12 cellular contexts compared by ENCODE assay signal in genomic region chr12:57735198-57735855, GRCh38. TPM values are rescaled to one million over a fixed set of nuclear protein-coding genes. Genes with fewer than 3 reads are reported as not detected.
A peak's percentile ranks its signal among the peaks of the same experiment; 100 is the strongest.
DNase-seq lines count a peak whose midpoint lies in the region; ATAC-seq and TF ChIP-seq lines count a peak whose summit lies in the region.
"Had no signal": no experiment of that assay in that cellular context is flagged by ENCODE, and none has a peak within 500 bp of the region (broad histone marks: within the 10 kb centered on the region; RNA-seq: fewer than 3 reads in every experiment).

No MANE protein-coding gene starts in this region.

- peak overlapping the region; percentile 79 for H2AFZ ChIP-seq in IMR-90 (replicated peaks; ENCODE audit: low read length, poor library complexity)

- ATAC-seq in IMR-90 (ENCODE audit: low read depth) (no peak; the same call in 1 of the 2 replicates), GM18907 (IDR thresholded peaks at IDR 0.05; ENCODE audit: unreplicated experiment) (no peak)
- ATAC-seq in effector memory CD8-positive, alpha-beta T cell (replicated peaks): no peak
- ATAC-seq: gastroesophageal sphincter had no signal

- H3K9me1 ChIP-seq in IMR-90 (ENCODE audit: insufficient read depth, low read length): no peaks in the 10 kb centered on the region

- H3K9me3 Mint-ChIP-seq in activated CD4-positive, alpha-beta T cell treated with anti-CD3 and anti-CD28 coated beads, Interleukin-2, amount 10 ng/mL, durations not matched to agents 24 days and 14 days: no peaks in the 10 kb centered on the region
- H3K9me3 Mint-ChIP-seq in effector memory CD8-positive, alpha-beta T cell: no peaks in the 10 kb centered on the region
- no peaks in the 10 kb centered on the region for H3K9me3 Mint-ChIP-seq in osteocyte (ENCODE audit: unreplicated experiment)

- H3K36me3 ChIP-seq in IMR-90 (ENCODE audit: control insufficient read depth, insufficient read depth, low read length): no peaks in the 10 kb centered on the region
- no peaks in the 10 kb centered on the region for H3K36me3 ChIP-seq in tibial nerve
- H3K36me3 ChIP-seq: gastroesophageal sphincter, tibial artery had no signal

- H3K14ac ChIP-seq in IMR-90 (replicated peaks; ENCODE audit: low read depth, low read length): no peak overlapping the region

- POLR2A ChIA-PET in IMR-90 (lab: Charles Lee; ENCODE audit: unreplicated experiment): interaction anchor here (1.2 kb wide), 1 partner anchor 9 kb away, joined by 3 read pairs; no protein-coding TSS in a partner anchor

- H2BK5ac ChIP-seq in IMR-90 (ENCODE audit: low read depth, low read length, poor library complexity, severe bottlenecking): no peak overlapping the region

- H3K4me1 ChIP-seq in IMR-90 (ENCODE audit: control insufficient read depth, insufficient read depth, low read length) (0 out of 2 replicates have a peak, but pooled peaks cover 3% of the 10 kb centered on the region), tibial nerve (peaks cover 0 to 47% (median 31%) of the 10 kb centered on the region in 4 donors)

- H3K4me3 Mint-ChIP-seq in activated CD4-positive, alpha-beta T cell treated with anti-CD3 and anti-CD28 coated beads, Interleukin-2, amount 10 ng/mL, durations not matched to agents 24 days and 14 days: no peak overlapping the region
- H3K4me3 Mint-ChIP-seq in effector memory CD8-positive, alpha-beta T cell: no peak overlapping the region
- peak overlapping the region; percentile 26 for H3K4me3 Mint-ChIP-seq in osteocyte (ENCODE audit: unreplicated experiment)

- CTCF ChIA-PET in IMR-90 (lab: Yijun Ruan, JAX): interaction anchor here (1.9 kb wide), 1 partner anchor 10 kb away, joined by 6 read pairs; the partner anchor contains the start of gene TSPAN31

- no CpG with 5 or more reads among the region's 8 CpGs for WGBS in IMR-90 (ENCODE audit: extremely low coverage in 2 of 2, insufficient read length in 1 of 2), 2 experiments
- WGBS in tibial nerve, 2 donors: 31 to 39% methylated on average over 8 of the region's 8 CpGs

- TF ChIP-seq POLR2A in IMR-90 (IDR thresholded peaks at IDR 0.05; ENCODE audit: low read depth, low read length) (no peak), tibial nerve (IDR thresholded peaks at IDR 0.05) (no peak)

- H3K79me1 ChIP-seq in IMR-90 (ENCODE audit: low read depth in 1 of 2, low read length in 2 of 2): no peaks in the 10 kb centered on the region

- H4K8ac ChIP-seq in IMR-90 (ENCODE audit: low read depth in 2 of 2, low read length in 2 of 2): no peak overlapping the region

- H3K9ac ChIP-seq in IMR-90 (ENCODE audit: low read depth, low read length): no peak overlapping the region

- no peak for TF ChIP-seq EP300 in tibial nerve (IDR thresholded peaks at IDR 0.05)

- H3K27ac Mint-ChIP-seq in activated CD4-positive, alpha-beta T cell treated with anti-CD3 and anti-CD28 coated beads, Interleukin-2, amount 10 ng/mL, durations not matched to agents 24 days and 14 days: peak overlapping the region; percentile 7
- H3K27ac Mint-ChIP-seq in effector memory CD8-positive, alpha-beta T cell: peak overlapping the region; percentile 75 to 90
- no peak overlapping the region for H3K27ac Mint-ChIP-seq in osteocyte (ENCODE audit: unreplicated experiment)

- H2BK15ac ChIP-seq in IMR-90 (ENCODE audit: low read depth, low read length): no peak overlapping the region

- H3K9me3 ChIP-seq in IMR-90 (ENCODE audit: control insufficient read depth, insufficient read depth, low read length): peaks cover 2% of the 10 kb centered on the region; the same call in 1 of the 2 replicates
- H3K9me3 ChIP-seq in tibial nerve: no peaks in the 10 kb centered on the region
- H3K9me3 ChIP-seq: gastroesophageal sphincter, tibial artery had no signal

- peak overlapping the region; percentile 75; the same call in 1 of the 2 replicates for H3K23ac ChIP-seq in IMR-90 (ENCODE audit: low read depth, low read length)

- dilution Hi-C loops in IMR-90 (cut with HindIII; ENCODE audit: low sequenced_read_pairs, unreplicated experiment): no loop called here

- H3K36me3 Mint-ChIP-seq in activated CD4-positive, alpha-beta T cell treated with anti-CD3 and anti-CD28 coated beads, Interleukin-2, amount 10 ng/mL, durations not matched to agents 24 days and 14 days (ENCODE audit: low read depth): peaks cover 51% of the 10 kb centered on the region
- H3K36me3 Mint-ChIP-seq in effector memory CD8-positive, alpha-beta T cell (ENCODE audit: insufficient read depth): peaks cover 69% of the 10 kb centered on the region
- H3K36me3 Mint-ChIP-seq in osteocyte (ENCODE audit: unreplicated experiment): no peaks in the 10 kb centered on the region

- in situ Hi-C loops in IMR-90 (cut with MboI; ENCODE audit: low sequenced_read_pairs): loop anchor here (10.0 kb wide), 1 partner anchor 151 kb away; no protein-coding TSS in a partner anchor

- peaks cover 21% of the 10 kb centered on the region for H3K4me1 Mint-ChIP-seq in activated CD4-positive, alpha-beta T cell treated with anti-CD3 and anti-CD28 coated beads, Interleukin-2, amount 10 ng/mL, durations not matched to agents 24 days and 14 days
- H3K4me1 Mint-ChIP-seq in effector memory CD8-positive, alpha-beta T cell (ENCODE audit: low read depth in 2 of 2): peaks cover 25 to 30% of the 10 kb centered on the region in 2 donors
- peaks cover 26% of the 10 kb centered on the region for H3K4me1 Mint-ChIP-seq in osteocyte (ENCODE audit: unreplicated experiment)

- no peak overlapping the region for H3K4me2 ChIP-seq in IMR-90 (ENCODE audit: low read depth, low read length)

- intact Hi-C loops in activated CD4-positive, alpha-beta T cell treated with anti-CD3 and anti-CD28 coated beads, Interleukin-2, amount 10 ng/mL, durations not matched to agents 24 days and 14 days (cut with micrococcal nuclease): no loop called here
- intact Hi-C loops in IMR-90 (cut with micrococcal nuclease): loop anchor here (5.0 kb wide), 1 partner anchor 153 kb away; no protein-coding TSS in a partner anchor

- BruUV-seq in IMR-90 (replicated peaks; lab: Mats Ljungman, UMichigan): no TSS peak

- H2AK5ac ChIP-seq in IMR-90 (ENCODE audit: low read depth, low read length): no peak overlapping the region

- H4K20me1 ChIP-seq in IMR-90 (ENCODE audit: insufficient read depth, low read length): 0 out of 2 replicates have a peak, but pooled peaks cover 10% of the 10 kb centered on the region

- no peak overlapping the region for H3K18ac ChIP-seq in IMR-90 (ENCODE audit: low read depth, low read length)

- no peak overlapping the region for H2BK20ac ChIP-seq in IMR-90 (ENCODE audit: low read depth, low read length)

- no peaks in the 10 kb centered on the region for H3K27me3 Mint-ChIP-seq in activated CD4-positive, alpha-beta T cell treated with anti-CD3 and anti-CD28 coated beads, Interleukin-2, amount 10 ng/mL, durations not matched to agents 24 days and 14 days
- H3K27me3 Mint-ChIP-seq in effector memory CD8-positive, alpha-beta T cell: no peaks in the 10 kb centered on the region
- peaks cover 65% of the 10 kb centered on the region for H3K27me3 Mint-ChIP-seq in osteocyte (ENCODE audit: unreplicated experiment)

- no peak for TF ChIP-seq RAD21 in IMR-90 (IDR thresholded peaks at IDR 0.05; ENCODE audit: low read length)

- no peak overlapping the region for H3K56ac ChIP-seq in IMR-90 (ENCODE audit: extremely low read depth, insufficient read depth, low read length)

- TF ChIP-seq CTCF in IMR-90 (conservative IDR thresholded peaks at IDR 0.05; ENCODE audit: low read depth, low read length) (no peak), osteocyte (IDR thresholded peaks at IDR 0.05) (no peak), tibial nerve (IDR thresholded peaks at IDR 0.05) (no peak)

- H2BK120ac ChIP-seq in IMR-90 (ENCODE audit: low read depth, low read length): no peak overlapping the region

- H4K91ac ChIP-seq in IMR-90 (ENCODE audit: insufficient read depth, low read depth, low read length): no peak overlapping the region

- H3K4me3 ChIP-seq in IMR-90 (ENCODE audit: insufficient read depth, low read depth, low read length): no peak overlapping the region
- no peak overlapping the region for H3K4me3 ChIP-seq in tibial nerve

- H3K27ac ChIP-seq in IMR-90 (ENCODE audit: insufficient read depth, low read length) (no peak overlapping the region), tibial nerve (no peak overlapping the region)
- H3K27ac ChIP-seq: gastroesophageal sphincter, tibial artery had no signal

- H3K27me3 ChIP-seq in IMR-90 (ENCODE audit: control insufficient read depth, insufficient read depth, low read length) (peaks cover 89% of the 10 kb centered on the region), tibial nerve (peaks cover 7 to 77% of the 10 kb centered on the region in 2 donors)

- DNase-seq in activated CD4-positive, alpha-beta T cell treated with anti-CD3 and anti-CD28 coated beads, Interleukin-2, amount 10 ng/mL, durations not matched to agents 24 days and 14 days: no peak
- DNase-seq in activated CD4-positive, alpha-beta T cell treated with anti-CD3 and anti-CD28 coated beads, Interleukin-2, amount 50 U/mL, for 48 hours: no peak
- DNase-seq in IMR-90: no peak
- DNase-seq in effector memory CD8-positive, alpha-beta T cell: no peak
- no peak for DNase-seq in osteocyte (ENCODE audit: extremely low spot score, unreplicated experiment)
- DNase-seq in cerebellum (ENCODE audit: low spot score): no peak
- no peak for DNase-seq in tibial nerve (ENCODE audit: low spot score in 2 of 2)
- DNase-seq: NCI-H1048; stimulated activated CD4-positive, alpha-beta T cell treated with anti-CD3 and anti-CD28 coated beads, Interleukin-4, amount 100 ng/mL, for 1 hour; tibial artery had no signal

- no peak overlapping the region for H4K5ac ChIP-seq in IMR-90 (ENCODE audit: low read depth, low read length)

- no peak overlapping the region for H3K4ac ChIP-seq in IMR-90 (ENCODE audit: low read depth, low read length)

- peak overlapping the region; percentile 67 for H2AK9ac ChIP-seq in IMR-90 (replicated peaks; ENCODE audit: low read depth, low read length, poor library complexity)

RNA-seq across cellular contexts. Expression of gene AGAP2, which starts 3.2 kb away (rescaled TPM):
- total RNA-seq in activated CD4-positive, alpha-beta T cell treated with anti-CD3 and anti-CD28 coated beads, Interleukin-2, amount 10 ng/mL, durations not matched to agents 24 days and 14 days: 27.1 and 28.2 TPM in 2 replicates
- total RNA-seq in IMR-90 (2012; rRNA removed): 0.18 and 0.28 TPM in 2 replicates
- 0.03 and 0.07 TPM in 2 replicates for polyA plus RNA-seq in IMR-90 (2012; rRNA removed)
- polyA plus RNA-seq in IMR-90 (2012; cell fraction: cytosol; rRNA removed): 0.09 and 0.10 TPM in 2 replicates
- polyA plus RNA-seq in IMR-90 (2012; cell fraction: nucleus; rRNA removed; ENCODE audit: low replicate concordance): 0.55 and 0.88 TPM in 2 replicates
- 2.4 and 2.6 TPM in 2 replicates for total RNA-seq in osteocyte
- 22.7 TPM for total RNA-seq in cerebellum
- 1 to 10 TPM; 1.1 to 5.7 (median 2.5) TPM for total RNA-seq in tibial nerve

RNA-seq across cellular contexts. Expression of gene TSPAN31, which starts 9.5 kb away (rescaled TPM):
- total RNA-seq in activated CD4-positive, alpha-beta T cell treated with anti-CD3 and anti-CD28 coated beads, Interleukin-2, amount 10 ng/mL, durations not matched to agents 24 days and 14 days: 19.2 and 19.4 TPM in 2 replicates
- 51.1 and 71.2 TPM in 2 replicates for total RNA-seq in IMR-90 (2012; rRNA removed)
- polyA plus RNA-seq in IMR-90 (2012; rRNA removed): 9.9 and 12.3 TPM in 2 replicates
- polyA plus RNA-seq in IMR-90 (2012; cell fraction: cytosol; rRNA removed): 22.4 and 46.8 TPM in 2 replicates
- 23.3 and 27.2 TPM in 2 replicates for polyA plus RNA-seq in IMR-90 (2012; cell fraction: nucleus; rRNA removed; ENCODE audit: low replicate concordance)
- 36.2 and 37.4 TPM in 2 replicates for total RNA-seq in osteocyte
- total RNA-seq in cerebellum: 32.1 TPM
- 100 to 1,000 TPM in 1 of 4 donors, 10 to 100 TPM in 3; 47.1 to 115 (median 80.1) TPM for total RNA-seq in tibial nerve

RNA-seq across cellular contexts. Expression of gene CDK4, which starts 16.8 kb away (rescaled TPM):
- total RNA-seq in activated CD4-positive, alpha-beta T cell treated with anti-CD3 and anti-CD28 coated beads, Interleukin-2, amount 10 ng/mL, durations not matched to agents 24 days and 14 days: 240 and 248 TPM in 2 replicates
- total RNA-seq in IMR-90 (2012; rRNA removed): 239 and 297 TPM in 2 replicates
- polyA plus RNA-seq in IMR-90 (2012; rRNA removed): 252 and 261 TPM in 2 replicates
- 201 and 295 TPM in 2 replicates for polyA plus RNA-seq in IMR-90 (2012; cell fraction: cytosol; rRNA removed)
- polyA plus RNA-seq in IMR-90 (2012; cell fraction: nucleus; rRNA removed; ENCODE audit: low replicate concordance): 85.8 and 86.8 TPM in 2 replicates
- 137 and 142 TPM in 2 replicates for total RNA-seq in osteocyte
- total RNA-seq in cerebellum: 48.5 TPM
- 100 to 1,000 TPM in 2 of 4 donors, 10 to 100 TPM in 2; 79.1 to 156 (median 99.0) TPM for total RNA-seq in tibial nerve

RNA-seq across cellular contexts. Expression of gene MARCHF9, which starts 19.6 kb away (rescaled TPM):
- total RNA-seq in activated CD4-positive, alpha-beta T cell treated with anti-CD3 and anti-CD28 coated beads, Interleukin-2, amount 10 ng/mL, durations not matched to agents 24 days and 14 days: 21.6 and 22.7 TPM in 2 replicates
- total RNA-seq in IMR-90 (2012; rRNA removed) (1.1 TPM in 2 replicates), osteocyte (19.2 and 21.1 TPM in 2 replicates), cerebellum (12.2 TPM), tibial nerve (10 to 100 TPM in 2 of 4 donors, 1 to 10 TPM in 2; 4.2 to 19.8 (median 10.4) TPM)
- 4.7 and 5.4 TPM in 2 replicates for polyA plus RNA-seq in IMR-90 (2012; rRNA removed)
- 3.6 and 5.6 TPM in 2 replicates for polyA plus RNA-seq in IMR-90 (2012; cell fraction: cytosol; rRNA removed)
- 8.1 and 11.9 TPM in 2 replicates for polyA plus RNA-seq in IMR-90 (2012; cell fraction: nucleus; rRNA removed; ENCODE audit: low replicate concordance)

RNA-seq across cellular contexts. Expression of gene CYP27B1, which starts 31.6 kb away (rescaled TPM):
- 12.3 and 12.7 TPM in 2 replicates for total RNA-seq in activated CD4-positive, alpha-beta T cell treated with anti-CD3 and anti-CD28 coated beads, Interleukin-2, amount 10 ng/mL, durations not matched to agents 24 days and 14 days
- 0.36 and 0.56 TPM in 2 replicates for total RNA-seq in IMR-90 (2012; rRNA removed)
- 0.80 and 1.3 TPM in 2 replicates for polyA plus RNA-seq in IMR-90 (2012; rRNA removed)
- 0.38 and 0.49 TPM in 2 replicates for polyA plus RNA-seq in IMR-90 (2012; cell fraction: cytosol; rRNA removed)
- 10.4 and 13.8 TPM in 2 replicates for polyA plus RNA-seq in IMR-90 (2012; cell fraction: nucleus; rRNA removed; ENCODE audit: low replicate concordance)
- total RNA-seq in osteocyte: 1.7 and 2.3 TPM in 2 replicates
- total RNA-seq in cerebellum: 1.2 TPM
- total RNA-seq in tibial nerve: 1 to 10 TPM in 1 of 4 donors, not detected in 3; 3.0 TPM
